In the genomic region with DNA sequence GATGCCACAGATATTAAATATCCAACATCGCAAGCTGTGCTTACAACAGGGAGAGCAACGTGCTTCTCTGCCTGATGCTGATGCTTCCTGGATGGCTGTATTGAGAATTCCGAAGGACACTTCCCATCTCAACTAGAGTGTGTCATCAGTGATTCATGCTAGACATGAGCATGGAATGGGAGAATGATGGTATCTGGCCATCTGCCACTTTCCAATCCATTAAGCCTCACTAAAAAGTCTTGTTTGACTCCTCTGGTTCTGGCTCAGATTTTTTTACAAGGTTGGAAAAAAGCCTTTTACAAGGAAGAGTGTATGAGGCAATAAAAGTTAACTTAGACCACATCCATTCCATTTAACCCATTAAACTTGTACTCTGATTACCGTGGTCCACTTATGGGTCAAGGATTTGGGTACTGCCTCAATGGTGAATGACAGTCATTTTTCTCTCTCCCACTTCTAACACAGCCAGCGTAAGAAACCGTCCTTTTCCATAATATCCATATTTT, we compare ENCODE assay signal across 12 cellular contexts.
A peak's percentile ranks its signal among the peaks of the same experiment; 100 is the strongest.
DNase-seq lines count a peak whose midpoint lies in the region; TF ChIP-seq lines count a peak whose summit lies in the region.
"Had no signal": no experiment of that assay in that cellular context is flagged by ENCODE, and none has a peak within 500 bp of the region (broad histone marks: within the 10 kb centered on the region; RNA-seq: fewer than 3 reads in every experiment).

No MANE protein-coding gene starts in this region.

- no peak for TF ChIP-seq CTCF in foreskin fibroblast (IDR thresholded peaks at IDR 0.05; ENCODE audit: low read depth, low read length)

- TF ChIP-seq POLR2A in erythroblast (IDR thresholded peaks at IDR 0.05; ENCODE audit: low read length): no peak

- DNase-seq in HCEC 1CT (peak; percentile 99), T1000 (lab: John Stamatoyannopoulos, UW) (peak; percentile 76), foreskin fibroblast (peak; percentile 98 to 99), smooth muscle cell of the brain vasculature (ENCODE audit: low read depth, low spot score) (peak; percentile 55), midbrain (lab: John Stamatoyannopoulos, UW) (no peak), NCI-H1048 (lab: John Stamatoyannopoulos, UW) (no peak), erythroblast (lab: John Stamatoyannopoulos, UW) (no peak)
- DNase-seq: activated T-cell treated with anti-CD3 and anti-CD28 coated beads, Interleukin-2, amount 50 U/mL, for 4 hours; effector CD4-positive, alpha-beta T cell; NCI-H2171 treated with DMSO at 0.1 percent for 48 hours; T-helper 17 cell; testis had no signal

- no peak overlapping the region for H3K4me3 ChIP-seq in foreskin fibroblast (ENCODE audit: low read depth in 1 of 2, low read length in 2 of 2)
- H3K4me3 ChIP-seq: testis had no signal

Comparison
In these comparisons a context has a peak if more than half of its experiments do, and no peak if none do; other contexts are left out.
1. DNase-seq: peak in HCEC 1CT (single experiment), T1000 (single experiment), foreskin fibroblast (2 of 2) and smooth muscle cell of the brain vasculature (single experiment); none in midbrain (single experiment), NCI-H1048 (single experiment) and erythroblast (0 of 2).